Comparison of ENCODE assay signal across 1 cellular context in the genomic region with DNA sequence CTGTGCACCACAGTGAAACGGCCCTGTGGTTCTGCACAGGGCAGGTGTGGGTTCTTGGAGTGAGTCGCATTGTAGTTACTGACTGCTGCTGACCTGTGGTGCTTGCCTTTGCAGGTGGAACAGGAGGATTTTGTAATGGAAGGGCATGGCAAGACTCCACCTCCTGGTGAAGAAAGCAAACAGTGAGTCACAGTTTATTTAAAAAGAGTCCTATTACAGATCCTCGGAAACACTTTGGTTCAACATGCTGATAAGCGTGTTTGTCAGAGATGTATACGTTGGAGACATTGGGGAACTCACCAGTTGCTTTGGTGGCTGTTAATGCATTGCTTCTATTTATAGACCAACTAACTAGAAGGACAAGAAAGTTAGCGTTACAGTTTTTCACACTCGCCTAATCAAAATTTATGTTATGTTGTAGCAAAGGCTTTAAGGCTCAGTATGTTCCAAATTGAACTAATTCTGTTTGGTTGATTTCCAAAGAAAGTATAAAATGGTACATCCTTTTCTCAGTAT.
TF ChIP-seq lines count a peak whose summit lies in the region.

No MANE protein-coding gene starts in this region.

TF ChIP-seq in HepG2, 621 proteins besides CTCF, POLR2A, EP300 and RAD21 (continued from another document and continues in another):
- TF ChIP-seq PAXIP1 (CRISPR knock-in tag; conservative IDR thresholded peaks at IDR 0.05) (peak; percentile 80), REPIN1 (CRISPR knock-in tag; IDR thresholded peaks at IDR 0.05; ENCODE audit: borderline replicate concordance, low read depth) (peak; percentile 61; the same call in 1 of the 2 replicates), ZNF788 (CRISPR knock-in tag; IDR thresholded peaks at IDR 0.05; ENCODE audit: borderline replicate concordance) (peak; percentile 53; the same call in 1 of the 2 replicates), FOXJ3 (CRISPR knock-in tag; IDR thresholded peaks at IDR 0.05; ENCODE audit: borderline replicate concordance) (peak; percentile 62; the same call in 1 of the 2 replicates), THAP11 (CRISPR knock-in tag; IDR thresholded peaks at IDR 0.05) (peak; percentile 44), BORCS8-MEF2B (CRISPR knock-in tag; IDR thresholded peaks at IDR 0.05) (no peak), ZBTB7B (CRISPR knock-in tag; IDR thresholded peaks at IDR 0.05) (no peak), ZNF543 (CRISPR knock-in tag; IDR thresholded peaks at IDR 0.05) (0 out of 2 replicates have a peak, but pooled peaks have one; percentile 19), GFI1 (CRISPR knock-in tag; IDR thresholded peaks at IDR 0.05; ENCODE audit: borderline replicate concordance) (peak; percentile 35; the same call in 1 of the 2 replicates), KDM3A (CRISPR knock-in tag; IDR thresholded peaks at IDR 0.05; ENCODE audit: low read depth) (0 out of 2 replicates have a peak, but pooled peaks have one; percentile 58), FOXP1 (IDR thresholded peaks at IDR 0.05) (no peak), FOXP1 (CRISPR knock-in tag; IDR thresholded peaks at IDR 0.05) (peak; percentile 86), ZNF614 (CRISPR knock-in tag; IDR thresholded peaks at IDR 0.05; ENCODE audit: borderline replicate concordance) (peak; percentile 80), ZNF354B (CRISPR knock-in tag; IDR thresholded peaks at IDR 0.05) (no peak), CEBPG (CRISPR knock-in tag; IDR thresholded peaks at IDR 0.05) (peak; percentile 81), ZNF569 (CRISPR knock-in tag; IDR thresholded peaks at IDR 0.05; ENCODE audit: borderline replicate concordance) (no peak), SALL1 (CRISPR knock-in tag; IDR thresholded peaks at IDR 0.05) (peak; percentile 78), GATA4 (IDR thresholded peaks at IDR 0.05; ENCODE audit: borderline replicate concordance, low read depth) (peak; percentile 51; the same call in 1 of the 2 replicates), ZNF260 (CRISPR knock-in tag; IDR thresholded peaks at IDR 0.05; ENCODE audit: borderline replicate concordance, low read depth) (no peak), XRCC5 (optimal IDR thresholded peaks at IDR 0.05; ENCODE audit: low read length) (peak; percentile 65), MTA1 (CRISPR knock-in tag; IDR thresholded peaks at IDR 0.05; ENCODE audit: borderline replicate concordance) (no peak), NFRKB (IDR thresholded peaks at IDR 0.05) (no peak), JDP2 (CRISPR knock-in tag; IDR thresholded peaks at IDR 0.05; ENCODE audit: borderline replicate concordance) (no peak; the same call in 1 of the 2 replicates), ZNF121 (CRISPR knock-in tag; IDR thresholded peaks at IDR 0.05) (peak; percentile 21; the same call in 1 of the 2 replicates), NR2F1 (CRISPR knock-in tag; IDR thresholded peaks at IDR 0.05) (peak; percentile 26 to 30; a peak in 1 of 4 replicates), LCORL (IDR thresholded peaks at IDR 0.05) (no peak), LCORL (CRISPR knock-in tag; IDR thresholded peaks at IDR 0.05) (peak; percentile 43; the same call in 1 of the 2 replicates), KDM1A (CRISPR knock-in tag; IDR thresholded peaks at IDR 0.05) (peak; percentile 60; the same call in 1 of the 2 replicates), HDAC1 (CRISPR knock-in tag; IDR thresholded peaks at IDR 0.05) (peak; percentile 80), GPBP1L1 (CRISPR knock-in tag; IDR thresholded peaks at IDR 0.05) (no peak), FOXA3 (CRISPR knock-in tag; IDR thresholded peaks at IDR 0.05) (peak; percentile 93), ARHGAP35 (CRISPR knock-in tag; IDR thresholded peaks at IDR 0.05; ENCODE audit: borderline replicate concordance) (no peak), JUND (CRISPR knock-in tag; IDR thresholded peaks at IDR 0.05) (peak; percentile 98), CBX1 (IDR thresholded peaks at IDR 0.05; ENCODE audit: low read depth) (no peak), ARNT2 (CRISPR knock-in tag; IDR thresholded peaks at IDR 0.05; ENCODE audit: low read depth) (no peak), AKAP8 (CRISPR knock-in tag; IDR thresholded peaks at IDR 0.05) (peak; percentile 34; the same call in 1 of the 2 replicates), ZNF792 (CRISPR knock-in tag; IDR thresholded peaks at IDR 0.05) (peak; percentile 47; the same call in 1 of the 2 replicates), ZFP82 (CRISPR knock-in tag; IDR thresholded peaks at IDR 0.05; ENCODE audit: borderline replicate concordance) (no peak)
- TF ChIP-seq, protein P1, sequence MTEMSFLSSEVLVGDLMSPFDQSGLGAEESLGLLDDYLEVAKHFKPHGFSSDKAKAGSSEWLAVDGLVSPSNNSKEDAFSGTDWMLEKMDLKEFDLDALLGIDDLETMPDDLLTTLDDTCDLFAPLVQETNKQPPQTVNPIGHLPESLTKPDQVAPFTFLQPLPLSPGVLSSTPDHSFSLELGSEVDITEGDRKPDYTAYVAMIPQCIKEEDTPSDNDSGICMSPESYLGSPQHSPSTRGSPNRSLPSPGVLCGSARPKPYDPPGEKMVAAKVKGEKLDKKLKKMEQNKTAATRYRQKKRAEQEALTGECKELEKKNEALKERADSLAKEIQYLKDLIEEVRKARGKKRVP (CRISPR knock-in tag; IDR thresholded peaks at IDR 0.05) = peak in 1 of 2 experiments; percentile 38; a peak in 1 of 4 replicates
- TF ChIP-seq, protein P2, sequence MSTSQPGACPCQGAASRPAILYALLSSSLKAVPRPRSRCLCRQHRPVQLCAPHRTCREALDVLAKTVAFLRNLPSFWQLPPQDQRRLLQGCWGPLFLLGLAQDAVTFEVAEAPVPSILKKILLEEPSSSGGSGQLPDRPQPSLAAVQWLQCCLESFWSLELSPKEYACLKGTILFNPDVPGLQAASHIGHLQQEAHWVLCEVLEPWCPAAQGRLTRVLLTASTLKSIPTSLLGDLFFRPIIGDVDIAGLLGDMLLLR (CRISPR knock-in tag; IDR thresholded peaks at IDR 0.05) = no peak
- TF ChIP-seq, protein P3, sequence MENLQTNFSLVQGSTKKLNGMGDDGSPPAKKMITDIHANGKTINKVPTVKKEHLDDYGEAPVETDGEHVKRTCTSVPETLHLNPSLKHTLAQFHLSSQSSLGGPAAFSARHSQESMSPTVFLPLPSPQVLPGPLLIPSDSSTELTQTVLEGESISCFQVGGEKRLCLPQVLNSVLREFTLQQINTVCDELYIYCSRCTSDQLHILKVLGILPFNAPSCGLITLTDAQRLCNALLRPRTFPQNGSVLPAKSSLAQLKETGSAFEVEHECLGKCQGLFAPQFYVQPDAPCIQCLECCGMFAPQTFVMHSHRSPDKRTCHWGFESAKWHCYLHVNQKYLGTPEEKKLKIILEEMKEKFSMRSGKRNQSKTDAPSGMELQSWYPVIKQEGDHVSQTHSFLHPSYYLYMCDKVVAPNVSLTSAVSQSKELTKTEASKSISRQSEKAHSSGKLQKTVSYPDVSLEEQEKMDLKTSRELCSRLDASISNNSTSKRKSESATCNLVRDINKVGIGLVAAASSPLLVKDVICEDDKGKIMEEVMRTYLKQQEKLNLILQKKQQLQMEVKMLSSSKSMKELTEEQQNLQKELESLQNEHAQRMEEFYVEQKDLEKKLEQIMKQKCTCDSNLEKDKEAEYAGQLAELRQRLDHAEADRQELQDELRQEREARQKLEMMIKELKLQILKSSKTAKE (CRISPR knock-in tag; IDR thresholded peaks at IDR 0.05; ENCODE audit: borderline replicate concordance) = no peak; the same call in 1 of the 2 replicates
- TF ChIP-seq, protein P4, sequence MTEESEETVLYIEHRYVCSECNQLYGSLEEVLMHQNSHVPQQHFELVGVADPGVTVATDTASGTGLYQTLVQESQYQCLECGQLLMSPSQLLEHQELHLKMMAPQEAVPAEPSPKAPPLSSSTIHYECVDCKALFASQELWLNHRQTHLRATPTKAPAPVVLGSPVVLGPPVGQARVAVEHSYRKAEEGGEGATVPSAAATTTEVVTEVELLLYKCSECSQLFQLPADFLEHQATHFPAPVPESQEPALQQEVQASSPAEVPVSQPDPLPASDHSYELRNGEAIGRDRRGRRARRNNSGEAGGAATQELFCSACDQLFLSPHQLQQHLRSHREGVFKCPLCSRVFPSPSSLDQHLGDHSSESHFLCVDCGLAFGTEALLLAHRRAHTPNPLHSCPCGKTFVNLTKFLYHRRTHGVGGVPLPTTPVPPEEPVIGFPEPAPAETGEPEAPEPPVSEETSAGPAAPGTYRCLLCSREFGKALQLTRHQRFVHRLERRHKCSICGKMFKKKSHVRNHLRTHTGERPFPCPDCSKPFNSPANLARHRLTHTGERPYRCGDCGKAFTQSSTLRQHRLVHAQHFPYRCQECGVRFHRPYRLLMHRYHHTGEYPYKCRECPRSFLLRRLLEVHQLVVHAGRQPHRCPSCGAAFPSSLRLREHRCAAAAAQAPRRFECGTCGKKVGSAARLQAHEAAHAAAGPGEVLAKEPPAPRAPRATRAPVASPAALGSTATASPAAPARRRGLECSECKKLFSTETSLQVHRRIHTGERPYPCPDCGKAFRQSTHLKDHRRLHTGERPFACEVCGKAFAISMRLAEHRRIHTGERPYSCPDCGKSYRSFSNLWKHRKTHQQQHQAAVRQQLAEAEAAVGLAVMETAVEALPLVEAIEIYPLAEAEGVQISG (CRISPR knock-in tag; IDR thresholded peaks at IDR 0.05) = no peak
- TF ChIP-seq, protein P5, sequence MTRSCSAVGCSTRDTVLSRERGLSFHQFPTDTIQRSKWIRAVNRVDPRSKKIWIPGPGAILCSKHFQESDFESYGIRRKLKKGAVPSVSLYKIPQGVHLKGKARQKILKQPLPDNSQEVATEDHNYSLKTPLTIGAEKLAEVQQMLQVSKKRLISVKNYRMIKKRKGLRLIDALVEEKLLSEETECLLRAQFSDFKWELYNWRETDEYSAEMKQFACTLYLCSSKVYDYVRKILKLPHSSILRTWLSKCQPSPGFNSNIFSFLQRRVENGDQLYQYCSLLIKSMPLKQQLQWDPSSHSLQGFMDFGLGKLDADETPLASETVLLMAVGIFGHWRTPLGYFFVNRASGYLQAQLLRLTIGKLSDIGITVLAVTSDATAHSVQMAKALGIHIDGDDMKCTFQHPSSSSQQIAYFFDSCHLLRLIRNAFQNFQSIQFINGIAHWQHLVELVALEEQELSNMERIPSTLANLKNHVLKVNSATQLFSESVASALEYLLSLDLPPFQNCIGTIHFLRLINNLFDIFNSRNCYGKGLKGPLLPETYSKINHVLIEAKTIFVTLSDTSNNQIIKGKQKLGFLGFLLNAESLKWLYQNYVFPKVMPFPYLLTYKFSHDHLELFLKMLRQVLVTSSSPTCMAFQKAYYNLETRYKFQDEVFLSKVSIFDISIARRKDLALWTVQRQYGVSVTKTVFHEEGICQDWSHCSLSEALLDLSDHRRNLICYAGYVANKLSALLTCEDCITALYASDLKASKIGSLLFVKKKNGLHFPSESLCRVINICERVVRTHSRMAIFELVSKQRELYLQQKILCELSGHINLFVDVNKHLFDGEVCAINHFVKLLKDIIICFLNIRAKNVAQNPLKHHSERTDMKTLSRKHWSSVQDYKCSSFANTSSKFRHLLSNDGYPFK (CRISPR knock-in tag; IDR thresholded peaks at IDR 0.05; ENCODE audit: borderline replicate concordance) = no peak
- TF ChIP-seq, protein P6, sequence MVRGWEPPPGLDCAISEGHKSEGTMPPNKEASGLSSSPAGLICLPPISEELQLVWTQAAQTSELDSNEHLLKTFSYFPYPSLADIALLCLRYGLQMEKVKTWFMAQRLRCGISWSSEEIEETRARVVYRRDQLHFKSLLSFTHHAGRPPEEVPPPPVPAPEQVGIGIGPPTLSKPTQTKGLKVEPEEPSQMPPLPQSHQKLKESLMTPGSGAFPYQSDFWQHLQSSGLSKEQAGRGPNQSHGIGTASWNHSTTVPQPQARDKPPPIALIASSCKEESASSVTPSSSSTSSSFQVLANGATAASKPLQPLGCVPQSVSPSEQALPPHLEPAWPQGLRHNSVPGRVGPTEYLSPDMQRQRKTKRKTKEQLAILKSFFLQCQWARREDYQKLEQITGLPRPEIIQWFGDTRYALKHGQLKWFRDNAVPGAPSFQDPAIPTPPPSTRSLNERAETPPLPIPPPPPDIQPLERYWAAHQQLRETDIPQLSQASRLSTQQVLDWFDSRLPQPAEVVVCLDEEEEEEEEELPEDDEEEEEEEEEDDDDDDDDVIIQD (CRISPR knock-in tag; IDR thresholded peaks at IDR 0.05; ENCODE audit: low read depth) = peak; percentile 96
